13 cellular contexts compared by ENCODE assay signal in genomic region chr16:72960101-72960500, GRCh38.
A peak's percentile ranks its signal among the peaks of the same experiment; 100 is the strongest.
DNase-seq lines count a peak whose midpoint lies in the region; ATAC-seq and TF ChIP-seq lines count a peak whose summit lies in the region.
"Had no signal": no experiment of that assay in that cellular context is flagged by ENCODE, and none has a peak within 500 bp of the region (broad histone marks: within the 10 kb centered on the region; RNA-seq: fewer than 3 reads in every experiment).

No MANE protein-coding gene starts in this region.

- H3K9me3 ChIP-seq in lung (ENCODE audit: control insufficient read depth in 2 of 2, insufficient read depth in 1 of 2, low read length in 1 of 2): no peaks in the 10 kb centered on the region
- H3K9me3 ChIP-seq in spleen: peaks cover 0 to 4% (median 0%) of the 10 kb centered on the region in 8 donors
- H3K9me3 ChIP-seq: A549 had no signal

- peaks cover 0 to 20% of the 10 kb centered on the region in 2 donors for H3K36me3 ChIP-seq in lung (ENCODE audit: control insufficient read depth in 2 of 2, insufficient read depth in 2 of 2, low read length in 2 of 2)
- H3K36me3 ChIP-seq in spleen: peaks cover 0 to 29% (median 8%) of the 10 kb centered on the region in 6 donors

- no peak for TF ChIP-seq POLR2A in spleen (IDR thresholded peaks at IDR 0.05)

- peak; percentile 23 for ATAC-seq in stimulated activated naive CD8-positive, alpha-beta T cell treated with anti-CD3 and anti-CD28 coated beads, Interleukin-15, amount 100 ng/mL, for 72 hours
- no peak for ATAC-seq in stimulated activated naive CD8-positive, alpha-beta T cell treated with anti-CD3 and anti-CD28 coated beads, Interleukin-15, Interleukin-2, amounts not matched to agents 100 U/mL and 50 U/mL, for 24 hours
- ATAC-seq in lung (ENCODE audit: insufficient read depth, low FRiP score): peak; percentile 8
- ATAC-seq: CD8-positive, alpha-beta T cell had no signal

- DNase-seq in stimulated activated naive CD8-positive, alpha-beta T cell treated with anti-CD3 and anti-CD28 coated beads, Interleukin-15, amount 100 ng/mL, for 72 hours: no peak
- no peak for DNase-seq in stimulated activated naive CD8-positive, alpha-beta T cell treated with anti-CD3 and anti-CD28 coated beads, Interleukin-15, Interleukin-2, amounts not matched to agents 100 U/mL and 50 U/mL, for 24 hours
- DNase-seq in lung (ENCODE audit: low spot score) (no peak), posterior vena cava (ENCODE audit: low spot score) (peak; percentile 61), NK-92 (lab: John Stamatoyannopoulos, UW; ENCODE audit: unreplicated experiment) (no peak), spleen (no peak), OCI-M1 (lab: John Stamatoyannopoulos, UW) (no peak)
- DNase-seq: CD8-positive, alpha-beta T cell; DMS53; HCEC 1CT; HFFc6 had no signal

- no peak overlapping the region for H3K4me3 ChIP-seq in lung
- H3K4me3 ChIP-seq in spleen: no peak overlapping the region
- H3K4me3 ChIP-seq: A549 had no signal

- no peak overlapping the region for H3K27ac Mint-ChIP-seq in stimulated activated naive CD8-positive, alpha-beta T cell treated with anti-CD3 and anti-CD28 coated beads, Interleukin-15, amount 100 ng/mL, for 72 hours
- H3K27ac Mint-ChIP-seq: CD8-positive, alpha-beta T cell; HFFc6 had no signal

- H3K4me1 ChIP-seq in lung (ENCODE audit: control insufficient read depth in 2 of 2, insufficient read depth in 2 of 2, low read length in 2 of 2): no peaks in the 10 kb centered on the region
- H3K4me1 ChIP-seq in spleen: no peaks in the 10 kb centered on the region

- intact Hi-C loops in posterior vena cava (cut with DNase I): no loop called here
- intact Hi-C loops in spleen (cut with DNase I; ENCODE audit: low total_unique reads): no loop called here

- H3K4me1 Mint-ChIP-seq in stimulated activated naive CD8-positive, alpha-beta T cell treated with anti-CD3 and anti-CD28 coated beads, Interleukin-15, amount 100 ng/mL, for 72 hours: no peaks in the 10 kb centered on the region
- H3K4me1 Mint-ChIP-seq: CD14-positive monocyte had no signal

- H3K4me3 Mint-ChIP-seq in stimulated activated naive CD8-positive, alpha-beta T cell treated with anti-CD3 and anti-CD28 coated beads, Interleukin-15, amount 100 ng/mL, for 72 hours: no peak overlapping the region
- H3K4me3 Mint-ChIP-seq: CD14-positive monocyte; CD8-positive, alpha-beta T cell; HFFc6 had no signal

- H3K27ac ChIP-seq in lung (ENCODE audit: low read depth in 1 of 2, low read length in 1 of 2) (no peak overlapping the region), spleen (no peak overlapping the region)
- H3K27ac ChIP-seq: A549 had no signal

- 96 to 97% methylated on average over 20 of the region's 20 CpGs for WGBS in lung, 2 donors
- 95 to 97% (median 96%) methylated on average over 20 of the region's 20 CpGs for WGBS in spleen, 5 donors

- peaks cover 9% of the 10 kb centered on the region for H3K27me3 Mint-ChIP-seq in stimulated activated naive CD8-positive, alpha-beta T cell treated with anti-CD3 and anti-CD28 coated beads, Interleukin-15, amount 100 ng/mL, for 72 hours

- no peaks in the 10 kb centered on the region for H3K27me3 ChIP-seq in lung (ENCODE audit: control insufficient read depth, insufficient read depth)
- H3K27me3 ChIP-seq in spleen (replicated peaks in 1 of 7): no peaks in the 10 kb centered on the region

- peaks cover 0 to 11% of the 10 kb centered on the region in 2 donors for H3K9me3 Mint-ChIP-seq in stimulated activated naive CD8-positive, alpha-beta T cell treated with anti-CD3 and anti-CD28 coated beads, Interleukin-15, amount 100 ng/mL, for 72 hours
- H3K9me3 Mint-ChIP-seq: CD8-positive, alpha-beta T cell; HFFc6 had no signal

- TF ChIP-seq CTCF in lung (IDR thresholded peaks at IDR 0.05; ENCODE audit: control extremely low read depth, extremely low read depth): no peak
- TF ChIP-seq CTCF in spleen (IDR thresholded peaks at IDR 0.05 in 8 of 11, conservative IDR thresholded peaks at IDR 0.05 in 3 of 11): no peak
